1 cellular context compared by ENCODE assay signal in the genomic region with DNA sequence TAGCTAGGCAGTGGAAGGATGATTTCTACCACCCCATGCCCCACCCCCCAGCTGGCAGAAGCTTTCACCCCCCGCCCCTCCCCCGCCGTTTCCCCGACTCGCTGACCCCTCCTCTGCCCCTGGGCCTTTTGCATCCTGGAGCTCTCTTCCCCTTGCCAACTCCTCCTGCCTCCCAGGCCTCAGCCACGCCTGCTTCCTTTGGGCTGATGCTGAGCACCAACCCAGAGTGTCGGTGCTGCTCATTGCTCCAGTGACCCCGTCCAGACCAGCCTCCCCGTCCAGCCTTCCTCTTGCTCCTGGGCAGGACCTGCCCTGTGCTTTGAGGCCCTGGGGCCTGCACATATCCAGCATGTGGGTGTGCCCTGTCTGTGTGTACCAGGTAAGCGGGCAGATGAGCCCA.
TF ChIP-seq lines count a peak whose summit lies in the region.

No MANE protein-coding gene starts in this region.

TF ChIP-seq in H1, 55 proteins besides CTCF, POLR2A, EP300 and RAD21 (continued from another document):
- TF ChIP-seq, protein P1, sequence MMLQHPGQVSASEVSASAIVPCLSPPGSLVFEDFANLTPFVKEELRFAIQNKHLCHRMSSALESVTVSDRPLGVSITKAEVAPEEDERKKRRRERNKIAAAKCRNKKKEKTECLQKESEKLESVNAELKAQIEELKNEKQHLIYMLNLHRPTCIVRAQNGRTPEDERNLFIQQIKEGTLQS (IDR thresholded peaks at IDR 0.05; ENCODE audit: insufficient read depth, low read depth, low read length), result no peak
- no peak for TF ChIP-seq GABPA (IDR thresholded peaks at IDR 0.05; ENCODE audit: borderline replicate concordance, insufficient read depth, low read length)
- TF ChIP-seq KDM4A (IDR thresholded peaks at IDR 0.05; ENCODE audit: low read depth, low read length, severe bottlenecking), result no peak
- no peak for TF ChIP-seq BRCA1 (IDR thresholded peaks at IDR 0.05; ENCODE audit: low read depth, low read length)
- TF ChIP-seq HDAC6 (IDR thresholded peaks at IDR 0.05; ENCODE audit: low read depth, low read length), result no peak
- TF ChIP-seq CHD1 (IDR thresholded peaks at IDR 0.05; ENCODE audit: low read depth, low read length), result no peak
- TF ChIP-seq RBBP5 (IDR thresholded peaks at IDR 0.05; ENCODE audit: borderline replicate concordance, low read depth, low read length), result no peak
- no peak for TF ChIP-seq GTF2F1 (IDR thresholded peaks at IDR 0.05; ENCODE audit: borderline replicate concordance, low read depth, low read length)
- no peak for TF ChIP-seq RFX5 (IDR thresholded peaks at IDR 0.05; ENCODE audit: borderline replicate concordance, low read depth, low read length)
- TF ChIP-seq JUND (IDR thresholded peaks at IDR 0.05; ENCODE audit: low read length), result no peak
- TF ChIP-seq BCL11A (IDR thresholded peaks at IDR 0.05; ENCODE audit: low read depth in 2 of 2, low read length in 2 of 2), result no peak
- TF ChIP-seq MAFK (IDR thresholded peaks at IDR 0.05; ENCODE audit: low read depth, low read length), result no peak
- TF ChIP-seq CBX5 (IDR thresholded peaks at IDR 0.05; ENCODE audit: low read depth, low read length), result no peak
- TF ChIP-seq RXRA (IDR thresholded peaks at IDR 0.05; ENCODE audit: insufficient read depth, low read depth, low read length), result no peak
